ENCODE assay signal across 19 cellular contexts in the genomic region with DNA sequence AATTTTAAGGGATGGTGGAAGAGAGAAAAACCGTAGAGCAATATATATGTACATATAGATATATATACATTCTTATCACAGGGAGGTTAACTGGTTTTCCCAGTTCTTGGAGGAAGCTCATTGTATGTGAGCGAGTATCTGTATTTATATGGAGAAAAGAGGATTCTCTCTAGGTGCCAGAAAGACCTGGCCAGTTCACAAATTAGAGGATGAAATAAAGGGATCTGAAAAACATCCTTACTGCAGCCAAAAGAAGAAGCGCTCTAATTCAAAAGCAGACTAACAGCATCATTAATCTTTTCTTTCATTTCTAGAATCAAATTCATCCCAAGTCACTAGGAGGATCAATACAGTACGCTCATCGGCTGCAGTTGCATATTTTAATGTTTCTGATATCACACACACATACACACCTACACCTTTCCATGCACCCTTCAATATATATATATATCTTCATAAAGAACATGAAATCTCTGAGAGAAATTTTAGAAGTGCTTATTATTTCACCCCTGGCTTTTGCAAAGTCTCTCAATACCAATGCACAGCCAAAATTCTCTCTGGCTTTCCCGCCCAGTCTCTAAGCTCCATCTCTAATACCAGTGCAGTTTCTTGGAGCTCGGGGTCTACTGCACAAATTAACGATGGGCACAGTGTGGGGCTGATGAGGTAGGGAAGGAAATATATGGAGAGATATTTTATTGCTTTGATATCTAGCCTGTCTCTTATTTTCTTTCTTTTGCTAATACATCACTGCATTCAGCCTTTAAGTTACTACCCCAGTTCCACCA. TPM values are rescaled to one million over a fixed set of nuclear protein-coding genes. Genes with fewer than 3 reads are reported as not detected.
DNase-seq lines count a peak whose midpoint lies in the region; ATAC-seq and TF ChIP-seq lines count a peak whose summit lies in the region.
"Had no signal": no experiment of that assay in that cellular context is flagged by ENCODE, and none has a peak within 500 bp of the region (broad histone marks: within the 10 kb centered on the region; RNA-seq: fewer than 3 reads in every experiment).

No MANE protein-coding gene starts in this region.

- no peak for TF ChIP-seq EP300 in SK-N-SH (IDR thresholded peaks at IDR 0.05; ENCODE audit: borderline replicate concordance in 1 of 2, low read depth in 1 of 2, low read length in 1 of 2)
- no peak for TF ChIP-seq EP300 in tibial nerve (IDR thresholded peaks at IDR 0.05)

- no peak for TF ChIP-seq CTCF in SK-N-SH (IDR thresholded peaks at IDR 0.05)
- TF ChIP-seq CTCF in WTC11 (IDR thresholded peaks at IDR 0.05), result no peak
- TF ChIP-seq CTCF in tibial nerve (IDR thresholded peaks at IDR 0.05), result no peak

- H3K9ac ChIP-seq in SK-N-SH (no peak overlapping the region), iPS-15b (ENCODE audit: low read depth, low read length) (peak overlapping the region; percentile 70)

- no peaks in the 10 kb centered on the region for H3K27me3 ChIP-seq in SK-N-SH (ENCODE audit: insufficient read depth)
- H3K27me3 ChIP-seq in iPS-15b (ENCODE audit: control insufficient read depth, insufficient read depth, low read length), result no peaks in the 10 kb centered on the region
- H3K27me3 ChIP-seq in tibial nerve, result peaks cover 0 to 12% of the 10 kb centered on the region in 2 donors
- H3K27me3 ChIP-seq: right lobe of liver had no signal

- peak overlapping the region; percentile 80 for H3K27ac Mint-ChIP-seq in WTC11
- H3K27ac Mint-ChIP-seq: activated CD4-positive, alpha-beta memory T cell treated with anti-CD3 and anti-CD28 coated beads for 36 hours; activated T-cell treated with anti-CD3 and anti-CD28 coated beads, Interleukin-2, amount 50 U/mL, for 72 hours; naive B cell had no signal

- H4K20me1 ChIP-seq in SK-N-SH (ENCODE audit: insufficient read depth), result no peaks in the 10 kb centered on the region

- H3K27ac ChIP-seq in SK-N-SH (ENCODE audit: low read depth in 2 of 2, low read length in 1 of 2) (no peak overlapping the region), tibial nerve (peak overlapping the region; percentile 7 to 78 (median 38))
- H3K27ac ChIP-seq: epithelial cell of prostate, right lobe of liver, SJCRH30, thyroid gland had no signal

- H3K4me2 ChIP-seq in SK-N-SH, result no peak overlapping the region

- no peaks in the 10 kb centered on the region for H3K79me2 ChIP-seq in SK-N-SH (ENCODE audit: insufficient read depth)

- no peaks in the 10 kb centered on the region for H3F3A ChIP-seq in SK-N-SH (replicated peaks; ENCODE audit: insufficient read depth)

- H3K9me3 Mint-ChIP-seq in WTC11, result no peaks in the 10 kb centered on the region

- CTCF ChIA-PET in SK-N-SH (lab: Yijun Ruan, JAX), result interaction anchor here (1.4 kb wide), 1 partner anchor 502 kb away, joined by 3 read pairs; no protein-coding TSS in a partner anchor
- CTCF ChIA-PET in WTC11 (lab: Charles Lee), result interaction anchor here (0.8 to 1.7 kb wide), 6 partner anchors 14 to 502 kb away, joined by 3 to 5 read pairs (median 4); no protein-coding TSS in a partner anchor

- no peak overlapping the region for H2AFZ ChIP-seq in SK-N-SH (ENCODE audit: low read depth)

- DNase-seq in SK-N-SH (peak; percentile 45), WTC11 (ENCODE audit: low spot score) (no peak), tibial nerve (ENCODE audit: low spot score in 2 of 2) (no peak), T-helper 2 cell (no peak), hippocampal formation (lab: John Stamatoyannopoulos, UW) (no peak)
- no peak for DNase-seq in stimulated activated CD4-positive, alpha-beta T cell treated with anti-CD3 and anti-CD28 coated beads, Interleukin-4, amount 100 ng/mL, for 1 hour
- DNase-seq: activated CD4-positive, alpha-beta memory T cell treated with anti-CD3 and anti-CD28 coated beads for 36 hours; activated T-cell treated with anti-CD3 and anti-CD28 coated beads, Interleukin-2, amount 50 U/mL, for 72 hours; central memory CD4-positive, alpha-beta T cell; naive B cell; stimulated activated CD8-positive, alpha-beta memory T cell treated with anti-CD3 and anti-CD28 coated beads, Interleukin-4, amount 100 ng/mL, for 48 hours had no signal

- H3K4me3 ChIP-seq in SK-N-SH (ENCODE audit: low read depth in 2 of 2, low read length in 1 of 2) (peak overlapping the region in 1 of 2 experiments; percentile 41; a peak in 2 of 4 replicates), iPS-15b (ENCODE audit: low read depth, low read length) (peak overlapping the region; percentile 86), tibial nerve (peak overlapping the region; percentile 28 to 52 (median 34))
- H3K4me3 ChIP-seq: right lobe of liver, SJCRH30, thyroid gland had no signal

- no peak for TF ChIP-seq POLR2A in tibial nerve (IDR thresholded peaks at IDR 0.05)

- H3K4me1 Mint-ChIP-seq in WTC11, result peaks cover 39% of the 10 kb centered on the region
- H3K4me1 Mint-ChIP-seq: naive B cell had no signal

- H3K9me2 ChIP-seq in SK-N-SH, result no peaks in the 10 kb centered on the region

- peaks cover 11% of the 10 kb centered on the region for H3K36me3 Mint-ChIP-seq in WTC11
- H3K36me3 Mint-ChIP-seq: activated CD4-positive, alpha-beta memory T cell treated with anti-CD3 and anti-CD28 coated beads for 36 hours; naive B cell had no signal

- H3K4me1 ChIP-seq in SK-N-SH (ENCODE audit: control insufficient read depth in 1 of 2, insufficient read depth in 2 of 2, low read depth in 1 of 2, low read length in 1 of 2) (peaks cover 0 to 3% of the 10 kb centered on the region in 2 experiments; a peak in 1 of 4 replicates), iPS-15b (ENCODE audit: control insufficient read depth, insufficient read depth, low read length) (peaks cover 11% of the 10 kb centered on the region), tibial nerve (peaks cover 0 to 9% (median 0%) of the 10 kb centered on the region in 4 donors)
- H3K4me1 ChIP-seq: right lobe of liver, SJCRH30, thyroid gland had no signal

- WGBS in SK-N-SH (ENCODE audit: low lambda C conversion rate), result 15% methylated on average over 8 of the region's 8 CpGs
- WGBS in tibial nerve, 2 donors, result 36 to 47% methylated on average over 8 of the region's 8 CpGs

- H3K4me3 Mint-ChIP-seq in WTC11, result peak overlapping the region; percentile 97
- H3K4me3 Mint-ChIP-seq: activated CD4-positive, alpha-beta memory T cell treated with anti-CD3 and anti-CD28 coated beads for 36 hours; activated T-cell treated with anti-CD3 and anti-CD28 coated beads, Interleukin-2, amount 50 U/mL, for 72 hours; naive B cell had no signal

- no peaks in the 10 kb centered on the region for H3K27me3 Mint-ChIP-seq in WTC11 (ENCODE audit: low read depth)
- H3K27me3 Mint-ChIP-seq: activated CD4-positive, alpha-beta memory T cell treated with anti-CD3 and anti-CD28 coated beads for 36 hours had no signal

- H3K9me3 ChIP-seq in SK-N-SH (no peaks in the 10 kb centered on the region), iPS-15b (ENCODE audit: control insufficient read depth, insufficient read depth, low read length) (no peaks in the 10 kb centered on the region), tibial nerve (no peaks in the 10 kb centered on the region)
- H3K9me3 ChIP-seq: right lobe of liver, SJCRH30, thyroid gland had no signal

- no peak for TF ChIP-seq RAD21 in SK-N-SH (IDR thresholded peaks at IDR 0.05; ENCODE audit: low read length)

- POLR2A ChIA-PET in SK-N-SH (lab: Yijun Ruan, JAX), result interaction anchor here (0.5 to 1.0 kb wide), 4 partner anchors 11 to 193 kb away, joined by 3 to 5 read pairs (median 4); no protein-coding TSS in a partner anchor
- POLR2A ChIA-PET in WTC11 (lab: Charles Lee), result interaction anchor here (1.7 kb wide), 1 partner anchor 17 kb away, joined by 5 read pairs; no protein-coding TSS in a partner anchor

- ATAC-seq in SK-N-SH treated with all-trans-retinoic acid at 6 μM for 48 hours (no peak), WTC11 (no peak)
- ATAC-seq: activated T-cell treated with anti-CD3 and anti-CD28 coated beads, Interleukin-2, amount 50 U/mL, for 72 hours had no signal

- H3K36me3 ChIP-seq in SK-N-SH (replicated peaks in 1 of 2; ENCODE audit: control insufficient read depth in 1 of 2, insufficient read depth in 2 of 2, low read length in 1 of 2) (no peaks in the 10 kb centered on the region), iPS-15b (ENCODE audit: control insufficient read depth, insufficient read depth, low read length) (peaks cover 6% of the 10 kb centered on the region), tibial nerve (peaks cover 0 to 10% (median 0%) of the 10 kb centered on the region in 3 donors)
- H3K36me3 ChIP-seq: right lobe of liver, SJCRH30, thyroid gland had no signal

TF ChIP-seq in SK-N-SH, 30 proteins besides CTCF, POLR2A, EP300 and RAD21:
- TF ChIP-seq JUND (IDR thresholded peaks at IDR 0.05), result no peak
- no peak for TF ChIP-seq NRF1 (IDR thresholded peaks at IDR 0.05; ENCODE audit: low read depth, low read length)
- TF ChIP-seq EZH2phosphoT487 (IDR thresholded peaks at IDR 0.05; ENCODE audit: borderline replicate concordance, low read depth), result no peak

TF ChIP-seq in SK-N-SH treated with all-trans-retinoic acid at 6 μM for 48 hours, 23 proteins besides CTCF, POLR2A, EP300 and RAD21 (continues in another document):
- TF ChIP-seq ZNF8 (CRISPR knock-in tag; IDR thresholded peaks at IDR 0.05), result no peak
- TF ChIP-seq OSR1 (CRISPR knock-in tag; IDR thresholded peaks at IDR 0.05), result no peak

TF ChIP-seq in WTC11, 78 proteins besides CTCF, POLR2A, EP300 and RAD21 (continues in another document):
- TF ChIP-seq ESRRA (CRISPR knock-in tag; IDR thresholded peaks at IDR 0.05; ENCODE audit: borderline replicate concordance), result no peak
- TF ChIP-seq, protein P1, sequence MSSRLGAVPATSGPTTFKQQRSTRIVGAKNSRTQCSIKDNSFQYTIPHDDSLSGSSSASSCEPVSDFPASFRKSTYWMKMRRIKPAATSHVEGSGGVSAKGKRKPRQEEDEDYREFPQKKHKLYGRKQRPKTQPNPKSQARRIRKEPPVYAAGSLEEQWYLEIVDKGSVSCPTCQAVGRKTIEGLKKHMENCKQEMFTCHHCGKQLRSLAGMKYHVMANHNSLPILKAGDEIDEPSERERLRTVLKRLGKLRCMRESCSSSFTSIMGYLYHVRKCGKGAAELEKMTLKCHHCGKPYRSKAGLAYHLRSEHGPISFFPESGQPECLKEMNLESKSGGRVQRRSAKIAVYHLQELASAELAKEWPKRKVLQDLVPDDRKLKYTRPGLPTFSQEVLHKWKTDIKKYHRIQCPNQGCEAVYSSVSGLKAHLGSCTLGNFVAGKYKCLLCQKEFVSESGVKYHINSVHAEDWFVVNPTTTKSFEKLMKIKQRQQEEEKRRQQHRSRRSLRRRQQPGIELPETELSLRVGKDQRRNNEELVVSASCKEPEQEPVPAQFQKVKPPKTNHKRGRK (CRISPR knock-in tag; IDR thresholded peaks at IDR 0.05; ENCODE audit: borderline replicate concordance), result no peak

RNA-seq across cellular contexts. Expression of a gene that starts 0.7 kb away (rescaled TPM):
- 0.05 and 0.76 TPM in 2 replicates for polyA plus RNA-seq in SK-N-SH (2012; rRNA removed)
- 0.13 and 0.17 TPM in 2 replicates for polyA plus RNA-seq in SK-N-SH (2012; cell fraction: cytosol; rRNA removed)
- 0.08 and 0.20 TPM in 2 replicates for polyA plus RNA-seq in SK-N-SH (2012; cell fraction: nucleus; rRNA removed)
- total RNA-seq in WTC11 (2021) (17.9 to 19.5 TPM (median 19.3 TPM) in 3 replicates), tibial nerve (100 to 1,000 TPM; 135 to 245 (median 203) TPM)
- total RNA-seq: activated CD4-positive, alpha-beta memory T cell treated with anti-CD3 and anti-CD28 coated beads for 36 hours; activated T-cell treated with anti-CD3 and anti-CD28 coated beads, Interleukin-2, amount 50 U/mL, for 72 hours; LHCN-M2; OCI-LY7 had no signal

Comparison
In these comparisons a context has a peak if more than half of its experiments do, and no peak if none do; other contexts are left out.
1. H3K27ac ChIP-seq: peak in tibial nerve (4 of 4); none in SK-N-SH (0 of 2).